1 cellular context compared by ENCODE assay signal in genomic region chr1:169570172-169570574, GRCh38.
TF ChIP-seq lines count a peak whose summit lies in the region.

No MANE protein-coding gene starts in this region.

TF ChIP-seq in HepG2, 621 proteins besides CTCF, POLR2A, EP300 and RAD21 (continued from another document and continues in another):
- TF ChIP-seq ZBTB8A (CRISPR knock-in tag; IDR thresholded peaks at IDR 0.05; ENCODE audit: borderline replicate concordance, low read depth) (no peak), LCORL (IDR thresholded peaks at IDR 0.05) (no peak), LCORL (CRISPR knock-in tag; IDR thresholded peaks at IDR 0.05) (0 out of 2 replicates have a peak, but pooled peaks have one; percentile 43), ZNF263 (CRISPR knock-in tag; IDR thresholded peaks at IDR 0.05) (no peak), ZNF644 (CRISPR knock-in tag; IDR thresholded peaks at IDR 0.05; ENCODE audit: low read depth) (0 out of 2 replicates have a peak, but pooled peaks have one; percentile 24), ZNF446 (CRISPR knock-in tag; IDR thresholded peaks at IDR 0.05) (no peak), FOXO4 (CRISPR knock-in tag; conservative IDR thresholded peaks at IDR 0.05) (no peak), HNRNPUL1 (IDR thresholded peaks at IDR 0.05; ENCODE audit: low read depth, low read length) (no peak), NAIF1 (CRISPR knock-in tag; IDR thresholded peaks at IDR 0.05; ENCODE audit: borderline replicate concordance) (no peak), ZNF441 (CRISPR knock-in tag; IDR thresholded peaks at IDR 0.05; ENCODE audit: borderline replicate concordance) (no peak), ASH2L (IDR thresholded peaks at IDR 0.05; ENCODE audit: insufficient read length, low read depth, low read length) (peak; percentile 93), E2F5 (CRISPR knock-in tag; conservative IDR thresholded peaks at IDR 0.05) (no peak), THAP8 (CRISPR knock-in tag; IDR thresholded peaks at IDR 0.05; ENCODE audit: borderline replicate concordance) (no peak), ZNF17 (CRISPR knock-in tag; IDR thresholded peaks at IDR 0.05) (no peak), THRA (CRISPR knock-in tag; IDR thresholded peaks at IDR 0.05; ENCODE audit: borderline replicate concordance) (peak; percentile 52; the same call in 1 of the 2 replicates), NR2F6 (IDR thresholded peaks at IDR 0.05) (no peak), NR2F6 (CRISPR knock-in tag; IDR thresholded peaks at IDR 0.05) (peak; percentile 40; the same call in 1 of the 2 replicates), HNRNPLL (IDR thresholded peaks at IDR 0.05; ENCODE audit: low read depth, low read length, poor library complexity, severe bottlenecking) (no peak), ZBTB44 (CRISPR knock-in tag; IDR thresholded peaks at IDR 0.05) (no peak), ZNF816 (CRISPR knock-in tag; IDR thresholded peaks at IDR 0.05; ENCODE audit: borderline replicate concordance) (no peak), HMGA1 (CRISPR knock-in tag; conservative IDR thresholded peaks at IDR 0.05) (no peak), ZNF256 (CRISPR knock-in tag; conservative IDR thresholded peaks at IDR 0.05) (no peak), ZNF850 (CRISPR knock-in tag; conservative IDR thresholded peaks at IDR 0.05) (no peak), ZBTB40 (IDR thresholded peaks at IDR 0.05) (no peak), ZBTB40 (CRISPR knock-in tag; IDR thresholded peaks at IDR 0.05) (no peak), ZNF460 (CRISPR knock-in tag; IDR thresholded peaks at IDR 0.05; ENCODE audit: borderline replicate concordance) (no peak), DMAP1 (CRISPR knock-in tag; IDR thresholded peaks at IDR 0.05) (peak; percentile 36; the same call in 1 of the 2 replicates), ZBTB4 (CRISPR knock-in tag; IDR thresholded peaks at IDR 0.05; ENCODE audit: borderline replicate concordance) (no peak), KMT2A (CRISPR knock-in tag; IDR thresholded peaks at IDR 0.05) (no peak; the same call in 1 of the 2 replicates), HBP1 (CRISPR knock-in tag; IDR thresholded peaks at IDR 0.05; ENCODE audit: low read depth) (no peak), ZBTB7B (CRISPR knock-in tag; IDR thresholded peaks at IDR 0.05) (no peak), BRF2 (CRISPR knock-in tag; IDR thresholded peaks at IDR 0.05) (no peak), ATM (IDR thresholded peaks at IDR 0.05; ENCODE audit: borderline replicate concordance) (no peak), ZMAT5 (CRISPR knock-in tag; IDR thresholded peaks at IDR 0.05; ENCODE audit: borderline replicate concordance, low read depth) (no peak), ZNF44 (CRISPR knock-in tag; IDR thresholded peaks at IDR 0.05) (no peak), ZNF362 (CRISPR knock-in tag; IDR thresholded peaks at IDR 0.05; ENCODE audit: borderline replicate concordance) (no peak)
